23 cellular contexts compared by ENCODE assay signal in genomic region chr7:78427209-78427608, GRCh38.
DNase-seq lines count a peak whose midpoint lies in the region; ATAC-seq, FAIRE-seq and TF ChIP-seq lines count a peak whose summit lies in the region.
"Had no signal": no experiment of that assay in that cellular context is flagged by ENCODE, and none has a peak within 500 bp of the region (broad histone marks: within the 10 kb centered on the region; RNA-seq: fewer than 3 reads in every experiment).

No MANE protein-coding gene starts in this region.

- no peaks in the 10 kb centered on the region for H3K79me2 ChIP-seq in KMS-11 (ENCODE audit: insufficient read depth, low read depth)

- peak overlapping the region; percentile 15; the same call in 1 of the 2 replicates for H3K4me2 ChIP-seq in KMS-11
- H3K4me2 ChIP-seq: neural progenitor cell had no signal

- H3K4me3 ChIP-seq in KMS-11 (IDR thresholded peaks at IDR 0.05; ENCODE audit: insufficient read depth, low read depth, low read length) (no peak overlapping the region), right lobe of liver (no peak overlapping the region)
- H3K4me3 ChIP-seq: breast epithelium, coronary artery, mucosa of descending colon, neural progenitor cell, thyroid gland had no signal

- H3K9ac ChIP-seq in KMS-11 = no peak overlapping the region
- H3K9ac ChIP-seq: neural progenitor cell had no signal

- peak; percentile 8 for FAIRE-seq in frontal cortex (lab: Jason Lieb, UNC)
- FAIRE-seq: RCC 7860, small intestine had no signal

- DNase-seq in frontal cortex (ENCODE audit: low spot score in 2 of 2) (no peak), kidney glomerular epithelial cell (lab: John Stamatoyannopoulos, UW) (no peak), right lobe of liver (no peak)
- DNase-seq: activated CD4-positive, alpha-beta T cell treated with anti-CD3 and anti-CD28 coated beads, Interleukin-2, amount 50 U/mL, for 48 hours; activated effector memory CD4-positive, alpha-beta T cell treated with anti-CD3 and anti-CD28 coated beads, Interleukin-2, amount 50 U/mL, for 16 hours; CD4-positive, alpha-beta memory T cell; foreskin fibroblast; GF-D8; H7; KBM-7; mucosa of descending colon; small intestine; stimulated activated naive CD4-positive, alpha-beta T cell treated with Interleukin-2 at 50 U/mL for 16 hours; thyroid gland had no signal

- H4K20me1 ChIP-seq in KMS-11 (ENCODE audit: insufficient read depth) = no peaks in the 10 kb centered on the region

- no peak overlapping the region for H2AFZ ChIP-seq in KMS-11 (ENCODE audit: low read depth)
- H2AFZ ChIP-seq: neural progenitor cell had no signal

- peak; percentile 55 for ATAC-seq in GM18511 (IDR thresholded peaks at IDR 0.05; ENCODE audit: unreplicated experiment)
- peak; percentile 53 for ATAC-seq in GM21786 (IDR thresholded peaks at IDR 0.05; ENCODE audit: unreplicated experiment)
- no peak for ATAC-seq in GM18505 (IDR thresholded peaks at IDR 0.05; ENCODE audit: unreplicated experiment)
- ATAC-seq in right lobe of liver = no peak
- no peak for ATAC-seq in HG03095 (IDR thresholded peaks at IDR 0.05; ENCODE audit: unreplicated experiment)
- ATAC-seq: mucosa of descending colon had no signal

- no peak overlapping the region for H3K27ac ChIP-seq in KMS-11
- no peak overlapping the region for H3K27ac ChIP-seq in right lobe of liver
- H3K27ac ChIP-seq: breast epithelium, coronary artery, neural progenitor cell, thyroid gland had no signal

- H3K9me3 ChIP-seq in right lobe of liver = no peaks in the 10 kb centered on the region
- H3K9me3 ChIP-seq: breast epithelium, mucosa of descending colon, thyroid gland had no signal

- WGBS in right lobe of liver (ENCODE audit: insufficient coverage, low coverage, low lambda C conversion rate, missing lambda C conversion rate) = 54% methylated on average over 1 of the region's 1 CpG

- H3K36me3 ChIP-seq in KMS-11 (ENCODE audit: insufficient read depth) (no peaks in the 10 kb centered on the region), right lobe of liver (no peaks in the 10 kb centered on the region)
- H3K36me3 ChIP-seq: breast epithelium, neural progenitor cell, thyroid gland had no signal

- TF ChIP-seq CTCF in KMS-11 (conservative IDR thresholded peaks at IDR 0.05; ENCODE audit: low read depth, low read length) (no peak), right lobe of liver (IDR thresholded peaks at IDR 0.05) (no peak)

- intact Hi-C loops in right lobe of liver (cut with DNase I) = no loop called here

- no peak for TF ChIP-seq POLR2A in GM18505 (IDR thresholded peaks at IDR 0.05; ENCODE audit: borderline replicate concordance, extremely low read depth, insufficient read depth, insufficient read length)
- no peak for TF ChIP-seq POLR2A in right lobe of liver (IDR thresholded peaks at IDR 0.05)

- H3K4me1 ChIP-seq in KMS-11 (ENCODE audit: low read depth, poor library complexity, severe bottlenecking) (no peaks in the 10 kb centered on the region), right lobe of liver (no peaks in the 10 kb centered on the region)
- H3K4me1 ChIP-seq: breast epithelium, neural progenitor cell, thyroid gland had no signal

- no peaks in the 10 kb centered on the region for H3K27me3 ChIP-seq in KMS-11 (ENCODE audit: insufficient read depth, low read depth)
- no peaks in the 10 kb centered on the region for H3K27me3 ChIP-seq in right lobe of liver
- H3K27me3 ChIP-seq: breast epithelium, neural progenitor cell, thyroid gland had no signal

Comparison
In these comparisons a context has a peak if more than half of its experiments do, and no peak if none do; other contexts are left out.
1. ATAC-seq: peak in GM18511 (single experiment) and GM21786 (single experiment); none in GM18505 (single experiment), right lobe of liver (0 of 4) and HG03095 (single experiment).